2 cellular contexts compared by ENCODE assay signal in genomic region chr6:75596380-75596779, GRCh38.
TF ChIP-seq lines count a peak whose summit lies in the region.

No MANE protein-coding gene starts in this region.

TF ChIP-seq in K562, 482 proteins besides CTCF, POLR2A, EP300 and RAD21:
- TF ChIP-seq NFE2 (IDR thresholded peaks at IDR 0.05; ENCODE audit: low read depth) (peak; percentile 40), ZNF316 (IDR thresholded peaks at IDR 0.05) (0 out of 2 replicates have a peak, but pooled peaks have one; percentile 2)
TF ChIP-seq in K562: peak in this region for 2; not testable (repeated sequence) for 480.

TF ChIP-seq in HepG2, 621 proteins besides CTCF, POLR2A, EP300 and RAD21:
- TF ChIP-seq NFE2L2 (IDR thresholded peaks at IDR 0.05; ENCODE audit: low read length): peak; percentile 46; the same call in 1 of the 2 replicates
